9 cellular contexts compared by ENCODE assay signal in the genomic region with DNA sequence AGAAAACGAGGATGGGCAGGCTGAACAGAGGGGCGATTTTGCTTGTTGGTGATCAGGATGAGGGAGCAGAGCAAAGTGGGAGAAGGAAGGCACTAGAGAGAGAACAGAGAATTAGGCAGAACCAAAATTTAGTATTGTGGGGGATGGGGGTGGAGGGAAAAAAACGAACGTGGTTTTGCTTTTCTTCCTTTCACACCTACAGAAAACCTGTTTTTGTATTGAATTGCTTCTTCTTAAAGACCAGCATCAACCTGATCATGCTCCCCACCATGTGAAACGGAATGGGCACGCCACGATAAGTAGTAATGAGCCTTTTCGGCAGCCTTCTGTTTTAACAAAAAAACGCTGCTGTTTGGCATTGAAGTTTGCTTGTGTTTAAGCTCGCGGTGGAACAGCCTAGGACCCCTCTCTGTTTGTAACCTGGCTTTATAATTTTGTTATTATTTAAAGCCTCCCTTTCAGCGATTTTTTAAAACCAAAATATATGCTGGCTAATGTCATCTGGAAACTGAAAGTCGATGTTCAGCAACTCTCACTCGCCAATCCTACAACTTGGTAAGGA. TPM values are rescaled to one million over a fixed set of nuclear protein-coding genes. Genes with fewer than 3 reads are reported as not detected.
A peak's percentile ranks its signal among the peaks of the same experiment; 100 is the strongest.
DNase-seq lines count a peak whose midpoint lies in the region; ATAC-seq, FAIRE-seq and TF ChIP-seq lines count a peak whose summit lies in the region.
"Had no signal": no experiment of that assay in that cellular context is flagged by ENCODE, and none has a peak within 500 bp of the region (broad histone marks: within the 10 kb centered on the region; RNA-seq: fewer than 3 reads in every experiment).

No MANE protein-coding gene starts in this region.

- no peak overlapping the region for H2AFZ ChIP-seq in endothelial cell of umbilical vein (ENCODE audit: low read depth, low read length)

- H3K4me1 Mint-ChIP-seq in activated T-cell treated with anti-CD3 and anti-CD28 coated beads, Interleukin-2, amount 50 U/mL, for 4 hours (ENCODE audit: low read depth), result peaks cover 18% of the 10 kb centered on the region

- H4K20me1 ChIP-seq in endothelial cell of umbilical vein (replicated peaks; ENCODE audit: control insufficient read depth, extremely low read depth, insufficient read depth, low read length), result no peaks in the 10 kb centered on the region

- POLR2A ChIA-PET in endothelial cell of umbilical vein (lab: Charles Lee), result no interaction called here

- FAIRE-seq in endothelial cell of umbilical vein (lab: Jason Lieb, UNC), result no peak
- FAIRE-seq: D721Med had no signal

- H3K9me3 ChIP-seq in endothelial cell of umbilical vein (replicated peaks; ENCODE audit: control insufficient read depth, insufficient read depth, low read length), result no peaks in the 10 kb centered on the region
- H3K9me3 ChIP-seq in stomach smooth muscle (ENCODE audit: control insufficient read depth in 2 of 2, low read length in 2 of 2), result no peaks in the 10 kb centered on the region
- H3K9me3 ChIP-seq in thyroid gland, result no peaks in the 10 kb centered on the region

- H3K4me1 ChIP-seq in endothelial cell of umbilical vein (ENCODE audit: control insufficient read depth, extremely low read depth, insufficient read depth, low read length) (peaks cover 16% of the 10 kb centered on the region), stomach smooth muscle (ENCODE audit: control insufficient read depth, insufficient read depth, low read length) (peaks cover 14% of the 10 kb centered on the region), thyroid gland (peaks cover 0 to 10% of the 10 kb centered on the region in 2 donors)

- no peaks in the 10 kb centered on the region for H3K9me1 ChIP-seq in endothelial cell of umbilical vein (replicated peaks; ENCODE audit: control insufficient read depth, extremely low read depth, insufficient read depth, low read length)

- no peaks in the 10 kb centered on the region for H3K9me3 Mint-ChIP-seq in activated T-cell treated with anti-CD3 and anti-CD28 coated beads, Interleukin-2, amount 50 U/mL, for 4 hours

- BruUV-seq in endothelial cell of umbilical vein (replicated peaks; lab: Mats Ljungman, UMichigan), result no TSS peak

- H3K4me3 Mint-ChIP-seq in activated T-cell treated with anti-CD3 and anti-CD28 coated beads, Interleukin-2, amount 50 U/mL, for 4 hours, result peak overlapping the region; percentile 67

- H3K27me3 ChIP-seq in endothelial cell of umbilical vein (ENCODE audit: control insufficient read depth in 2 of 2, insufficient read depth in 2 of 2, low read length in 2 of 2) (no peaks in the 10 kb centered on the region), stomach smooth muscle (ENCODE audit: control insufficient read depth in 1 of 2, insufficient read depth in 2 of 2, low read length in 2 of 2) (no peaks in the 10 kb centered on the region), thyroid gland (no peaks in the 10 kb centered on the region)

- H3K4me3 ChIP-seq in endothelial cell of umbilical vein (replicated peaks in 1 of 3; ENCODE audit: insufficient read depth in 1 of 3, low read depth in 1 of 3, low read length in 3 of 3) (no peak overlapping the region), stomach smooth muscle (ENCODE audit: low read length in 2 of 2) (peak overlapping the region; percentile 38 to 41), thyroid gland (replicated peaks in 1 of 3) (no peak overlapping the region)

- CTCF ChIA-PET in endothelial cell of umbilical vein (lab: Charles Lee), result interaction anchor here (0.6 to 1.3 kb wide), 5 partner anchors 9 to 210 kb away, joined by 3 to 4 read pairs (median 3); partner anchors contain the start of gene ERCC4

- H3K36me3 ChIP-seq in endothelial cell of umbilical vein (ENCODE audit: control insufficient read depth in 2 of 2, extremely low read depth in 1 of 2, insufficient read depth in 2 of 2, low read length in 2 of 2) (no peaks in the 10 kb centered on the region), stomach smooth muscle (ENCODE audit: control insufficient read depth in 2 of 2, insufficient read depth in 2 of 2, low read length in 2 of 2) (no peaks in the 10 kb centered on the region), thyroid gland (no peaks in the 10 kb centered on the region)

- TF ChIP-seq CTCF in endothelial cell of umbilical vein (IDR thresholded peaks at IDR 0.05; ENCODE audit: extremely low read depth in 1 of 2, insufficient read depth in 1 of 2, low read depth in 1 of 2, low read length in 2 of 2), result no peak
- TF ChIP-seq CTCF in thyroid gland (IDR thresholded peaks at IDR 0.05), result no peak

- no peaks in the 10 kb centered on the region for H3K79me2 ChIP-seq in endothelial cell of umbilical vein (ENCODE audit: control insufficient read depth, insufficient read depth, low read length)

- peak in 1 of 2 donors; percentile 20 for ATAC-seq in activated T-cell treated with anti-CD3 and anti-CD28 coated beads, Interleukin-2, amount 50 U/mL, for 4 hours

- dilution Hi-C loops in endothelial cell of umbilical vein (cut with MboI; ENCODE audit: extremely low pct_ligation_motif_present, low sequenced_read_pairs), result no loop called here

- peaks cover 23% of the 10 kb centered on the region for H3K27me3 Mint-ChIP-seq in activated T-cell treated with anti-CD3 and anti-CD28 coated beads, Interleukin-2, amount 50 U/mL, for 4 hours (ENCODE audit: low read depth)

- WGBS in thyroid gland, 2 donors, result 60 to 74% methylated on average over 14 of the region's 14 CpGs

- no peak for DNase-seq in activated T-cell treated with anti-CD3 and anti-CD28 coated beads, Interleukin-2, amount 50 U/mL, for 4 hours
- no peak for DNase-seq in activated T-cell treated with anti-CD3 and anti-CD28 coated beads, Interleukin-2, amount 50 U/mL, for 48 hours
- peak; percentile 25 for DNase-seq in NCI-H2227 treated with DMSO at 0.1 percent for 48 hours (lab: John Stamatoyannopoulos, UW)
- DNase-seq in endothelial cell of umbilical vein (ENCODE audit: low read depth, low spot score), result no peak
- no peak for DNase-seq in inferior parietal cortex (ENCODE audit: extremely low spot score)
- DNase-seq in COLO668 (lab: John Stamatoyannopoulos, UW; ENCODE audit: unreplicated experiment), result no peak
- DNase-seq in thyroid gland, result no peak

- no peaks in the 10 kb centered on the region for H3K36me3 Mint-ChIP-seq in activated T-cell treated with anti-CD3 and anti-CD28 coated beads, Interleukin-2, amount 50 U/mL, for 4 hours (ENCODE audit: insufficient read depth)

- intact Hi-C loops in endothelial cell of umbilical vein (cut with micrococcal nuclease), result loop anchor here (1.0 to 10.0 kb wide), 6 partner anchors 46 to 328 kb away; partner anchors contain the start of gene MRTFB
- intact Hi-C loops in thyroid gland (cut with DNase I), result no loop called here

- H3K9ac ChIP-seq in endothelial cell of umbilical vein (replicated peaks; ENCODE audit: extremely low read depth, insufficient read depth, low read length) (no peak overlapping the region), stomach smooth muscle (ENCODE audit: low read length in 2 of 2) (peak overlapping the region; percentile 51 to 57)

- H3K4me2 ChIP-seq in endothelial cell of umbilical vein (ENCODE audit: insufficient read depth, low read length), result peak overlapping the region; percentile 54

- TF ChIP-seq POLR2A in endothelial cell of umbilical vein (IDR thresholded peaks at IDR 0.05; ENCODE audit: low read depth, low read length), result no peak
- no peak for TF ChIP-seq POLR2A in thyroid gland (IDR thresholded peaks at IDR 0.05)

- H3K27ac ChIP-seq in endothelial cell of umbilical vein (ENCODE audit: insufficient read depth, low read depth, low read length) (peak overlapping the region; percentile 88), stomach smooth muscle (ENCODE audit: low read length) (peak overlapping the region; percentile 37), thyroid gland (peak overlapping the region in 1 of 3 donors; percentile 3)

TF ChIP-seq in endothelial cell of umbilical vein, 7 proteins besides CTCF, POLR2A, EP300 and RAD21:
- TF ChIP-seq MYC (IDR thresholded peaks at IDR 0.05; ENCODE audit: low read depth, low read length) (no peak), EZH2 (IDR thresholded peaks at IDR 0.05; ENCODE audit: borderline replicate concordance, low read depth, low read length, severe bottlenecking) (no peak), FOS (IDR thresholded peaks at IDR 0.05; ENCODE audit: borderline replicate concordance, insufficient read depth, low read length) (no peak), POLR2AphosphoS5 (IDR thresholded peaks at IDR 0.05; ENCODE audit: insufficient read depth, low read depth, low read length) (no peak), GATA2 (IDR thresholded peaks at IDR 0.05; ENCODE audit: insufficient read depth, insufficient read length, low read depth, low read length) (no peak), JUN (IDR thresholded peaks at IDR 0.05; ENCODE audit: borderline replicate concordance, insufficient read depth, insufficient read length, low read depth) (no peak)
- TF ChIP-seq, protein P1, sequence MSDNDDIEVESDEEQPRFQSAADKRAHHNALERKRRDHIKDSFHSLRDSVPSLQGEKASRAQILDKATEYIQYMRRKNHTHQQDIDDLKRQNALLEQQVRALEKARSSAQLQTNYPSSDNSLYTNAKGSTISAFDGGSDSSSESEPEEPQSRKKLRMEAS (IDR thresholded peaks at IDR 0.05; ENCODE audit: insufficient read depth, insufficient read length), result no peak

RNA-seq across cellular contexts. Expression of gene ERCC4, which starts 36.8 kb away (rescaled TPM):
- 10 to 100 TPM; 11.4 to 16.7 (median 12.1) TPM for total RNA-seq in activated T-cell treated with anti-CD3 and anti-CD28 coated beads, Interleukin-2, amount 50 U/mL, for 4 hours
- total RNA-seq in endothelial cell of umbilical vein (15.1 and 17.1 TPM in 2 replicates), thyroid gland (10 to 100 TPM in 3 of 4 donors, 1 to 10 TPM in 1; 7.5 to 13.2 (median 11.9) TPM)
- 3.0 and 4.9 TPM in 2 replicates for polyA plus RNA-seq in endothelial cell of umbilical vein
- polyA plus RNA-seq in endothelial cell of umbilical vein (2011; cell fraction: cytosol; rRNA removed), result 2.0 and 2.4 TPM in 2 replicates
- 3.4 and 5.5 TPM in 2 replicates for polyA plus RNA-seq in endothelial cell of umbilical vein (2011; cell fraction: nucleus; rRNA removed)
- 9.6 and 12.5 TPM in 2 replicates for polyA plus RNA-seq in endothelial cell of umbilical vein (2012)
- polyA minus RNA-seq in endothelial cell of umbilical vein, result 16.2 and 25.2 TPM in 2 replicates
- polyA minus RNA-seq in endothelial cell of umbilical vein (2011; cell fraction: cytosol; rRNA and poly(A)+ RNA removed), result 27.7 TPM
- 8.7 and 13.6 TPM in 2 replicates for polyA minus RNA-seq in endothelial cell of umbilical vein (2011; cell fraction: nucleus; rRNA and poly(A)+ RNA removed)

Comparison
In these comparisons a context has a peak if more than half of its experiments do, and no peak if none do; other contexts are left out.
1. H3K4me3 ChIP-seq: peak in stomach smooth muscle (2 of 2); none in endothelial cell of umbilical vein (0 of 3) and thyroid gland (0 of 3).